ENCODE assay signal across 14 cellular contexts in the genomic region with DNA sequence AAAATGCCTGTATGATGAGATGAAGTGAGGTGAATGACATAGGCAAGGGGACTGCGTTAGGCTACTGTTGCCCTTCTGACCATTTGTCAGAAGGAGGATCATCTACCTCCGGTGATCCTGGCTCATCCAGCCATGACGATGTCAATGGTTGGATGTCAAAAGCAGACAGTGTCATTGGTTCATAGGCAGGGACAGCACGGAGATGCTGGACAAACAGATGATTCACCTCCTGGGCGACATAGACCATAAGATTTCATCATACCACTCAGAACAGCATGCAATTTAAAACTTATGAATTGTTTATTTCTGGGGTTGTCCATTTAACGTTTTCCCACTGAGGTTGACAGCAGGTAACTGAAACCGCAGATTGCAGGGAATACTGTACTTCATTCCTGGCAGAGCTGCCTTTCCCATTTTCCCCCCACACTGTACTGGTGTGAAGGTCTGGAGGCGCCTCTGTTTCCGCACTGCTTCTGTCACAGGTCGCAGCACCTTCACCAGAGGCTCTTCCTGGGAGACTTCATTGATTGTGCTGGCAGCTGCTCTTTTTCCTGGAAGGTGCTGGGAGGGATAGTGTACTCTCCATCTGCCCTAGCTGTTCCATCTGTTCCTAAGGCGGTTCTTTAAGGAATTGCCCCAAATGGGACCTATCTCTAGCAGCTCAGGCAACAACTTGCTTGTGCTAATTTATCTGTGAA.
DNase-seq lines count a peak whose midpoint lies in the region; ATAC-seq lines count a peak whose summit lies in the region.
"Had no signal": no experiment of that assay in that cellular context is flagged by ENCODE, and none has a peak within 500 bp of the region (broad histone marks: within the 10 kb centered on the region; RNA-seq: fewer than 3 reads in every experiment).

No MANE protein-coding gene starts in this region.

- DNase-seq in NCI-H82 (lab: John Stamatoyannopoulos, UW), result peak; percentile 57
- DNase-seq in NCI-H82 treated with DMSO at 0.1 percent for 48 hours (lab: John Stamatoyannopoulos, UW; ENCODE audit: unreplicated experiment), result no peak
- peak; percentile 86 for DNase-seq in NCI-H2171 (lab: John Stamatoyannopoulos, UW)
- DNase-seq in cerebellar cortex (ENCODE audit: low spot score), result peak; percentile 74
- peak; percentile 24 for DNase-seq in retina
- no peak for DNase-seq in nucleus accumbens (lab: John Stamatoyannopoulos, UW)
- DNase-seq: activated CD8-positive, alpha-beta T cell treated with anti-CD3 and anti-CD28 coated beads for 36 hours; activated effector memory CD4-positive, alpha-beta T cell treated with Interleukin-2 at 50 U/mL for 16 hours; Calu3; Karpas-422; NCI-H226; thyroid gland had no signal

- ATAC-seq in HG02759 (IDR thresholded peaks at IDR 0.05; ENCODE audit: unreplicated experiment) (no peak), HG02623 (IDR thresholded peaks at IDR 0.05; ENCODE audit: unreplicated experiment) (no peak)
- ATAC-seq: activated CD8-positive, alpha-beta T cell treated with anti-CD3 and anti-CD28 coated beads for 36 hours had no signal

Comparison
In these comparisons a context has a peak if more than half of its experiments do, and no peak if none do; other contexts are left out.
1. DNase-seq: peak in NCI-H82 (single experiment), NCI-H2171 (single experiment), cerebellar cortex (single experiment) and retina (single experiment); none in NCI-H82 treated with DMSO at 0.1 percent for 48 hours (single experiment) and nucleus accumbens (0 of 56).